16 cellular contexts compared by ENCODE assay signal in the genomic region with DNA sequence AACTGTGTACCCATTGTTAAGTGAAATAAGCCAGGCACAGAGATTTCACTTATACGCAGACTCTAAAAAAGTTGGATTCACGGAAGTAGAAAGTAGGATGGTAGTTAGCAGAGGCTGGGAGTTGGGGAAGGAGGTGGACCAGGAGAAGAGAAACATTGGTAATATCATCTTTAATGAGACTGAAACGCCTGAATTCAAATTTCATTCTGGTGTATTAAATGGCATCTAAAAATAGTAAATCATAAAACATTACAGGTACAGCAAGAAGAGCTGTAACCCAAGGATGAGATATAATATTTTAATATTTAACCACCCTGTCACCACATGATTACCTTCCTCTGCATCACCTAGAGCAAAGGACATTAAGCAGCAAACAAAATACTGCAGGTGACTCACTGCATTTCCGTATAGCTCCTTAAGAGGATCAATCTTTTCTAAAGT.
DNase-seq lines count a peak whose midpoint lies in the region; ATAC-seq and TF ChIP-seq lines count a peak whose summit lies in the region.
"Had no signal": no experiment of that assay in that cellular context is flagged by ENCODE, and none has a peak within 500 bp of the region (broad histone marks: within the 10 kb centered on the region; RNA-seq: fewer than 3 reads in every experiment).

No MANE protein-coding gene starts in this region.

- no peaks in the 10 kb centered on the region for H4K20me1 ChIP-seq in HCT116 (ENCODE audit: insufficient read depth)

- peaks cover 69 to 90% of the 10 kb centered on the region in 2 experiments for H3K4me1 ChIP-seq in HCT116 (ENCODE audit: control insufficient read depth in 1 of 2, insufficient read depth in 2 of 2, low read length in 2 of 2)
- peaks cover 0 to 50% (median 14%) of the 10 kb centered on the region in 3 donors for H3K4me1 ChIP-seq in esophagus squamous epithelium

- H3K9ac ChIP-seq in HCT116 (ENCODE audit: low read length) (peak overlapping the region; percentile 70), SK-N-MC (ENCODE audit: insufficient read length) (no peak overlapping the region)

- DNase-seq in HCT116 (ENCODE audit: low read depth, low spot score) (peak; percentile 53), SK-N-MC (ENCODE audit: low read depth, low spot score) (no peak), esophagus squamous epithelium (lab: John Stamatoyannopoulos, UW) (no peak), renal cortical epithelial cell (ENCODE audit: low read depth) (peak; percentile 54), GM19238 (ENCODE audit: insufficient read length, low spot score) (no peak), MV-4-11 (lab: John Stamatoyannopoulos, UW) (no peak)
- no peak for DNase-seq in activated CD4-positive, alpha-beta T cell treated with anti-CD3 and anti-CD28 coated beads, Interleukin-2, amount 50 U/mL, for 1 hour
- DNase-seq: activated CD4-positive, alpha-beta T cell treated with anti-CD3 and anti-CD28 coated beads, Interleukin-2, amount 10 ng/mL, durations not matched to agents 7 days and 5 days; activated T-cell treated with anti-CD3 and anti-CD28 coated beads, Interleukin-2, amount 50 U/mL, for 24 hours; C1 segment of cervical spinal cord; NCI-H146; NCI-H510A; stimulated activated CD4-positive, alpha-beta T cell treated with anti-CD3 and anti-CD28 coated beads, Interleukin-1b, Interleukin-23, amount 100 ng/mL, for 48 hours; T-helper 9 cell; trophoblast cell had no signal

- TF ChIP-seq CTCF in HCT116 (IDR thresholded peaks at IDR 0.05 in 2 of 3, conservative IDR thresholded peaks at IDR 0.05 in 1 of 3; ENCODE audit: borderline replicate concordance in 1 of 3, insufficient read depth in 1 of 3, low read depth in 2 of 3, low read length in 2 of 3) (no peak), esophagus squamous epithelium (IDR thresholded peaks at IDR 0.05) (no peak)

- intact Hi-C loops in HCT116 (cut with micrococcal nuclease) (loop anchor here (2.0 to 5.0 kb wide), 2 partner anchors 97 to 99 kb away; a partner anchor contains a TSS), esophagus squamous epithelium (cut with DNase I) (no loop called here)

- no peaks in the 10 kb centered on the region for H3K9me3 ChIP-seq in HCT116 (ENCODE audit: control insufficient read depth in 1 of 2, insufficient read depth in 1 of 2, low read depth in 1 of 2, low read length in 2 of 2)
- no peaks in the 10 kb centered on the region for H3K9me3 ChIP-seq in SK-N-MC (ENCODE audit: low read depth, low read length)
- H3K9me3 ChIP-seq in esophagus squamous epithelium, result no peaks in the 10 kb centered on the region

- H3K36me3 ChIP-seq in HCT116 (ENCODE audit: control insufficient read depth in 1 of 2, insufficient read depth in 2 of 2, low read length in 2 of 2), result no peaks in the 10 kb centered on the region
- no peaks in the 10 kb centered on the region for H3K36me3 ChIP-seq in SK-N-MC (ENCODE audit: insufficient read depth, low read length)
- H3K36me3 ChIP-seq in esophagus squamous epithelium, result no peaks in the 10 kb centered on the region

- POLR2A ChIA-PET in HCT116 (lab: Charles Lee), result interaction anchor here (1.0 to 3.4 kb wide), 8 partner anchors 9 to 99 kb away, joined by 3 to 32 read pairs (median 8); a partner anchor contains a TSS

- H3K9me2 ChIP-seq in HCT116 (ENCODE audit: insufficient read depth), result no peaks in the 10 kb centered on the region

- WGBS in esophagus squamous epithelium, 2 donors, result 65 to 68% methylated on average over 4 of the region's 4 CpGs

- H2AFZ ChIP-seq in HCT116 (ENCODE audit: low read depth, low read length, poor library complexity, severe bottlenecking), result no peak overlapping the region

- peak; percentile 39 for ATAC-seq in HCT116
- ATAC-seq: K562 had no signal

- CTCF ChIA-PET in HCT116 (lab: Charles Lee), result interaction anchor here (1.6 kb wide), 1 partner anchor 105 kb away, joined by 3 read pairs; no protein-coding TSS in a partner anchor

- no TSS peak for BruUV-seq in HCT116 (replicated peaks; lab: Mats Ljungman, UMichigan)

- H3K27ac ChIP-seq in HCT116 (ENCODE audit: low read depth, low read length) (peak overlapping the region; percentile 79), SK-N-MC (peak overlapping the region; percentile 88), esophagus squamous epithelium (peak overlapping the region in 3 of 4 donors; percentile 25 to 79 (median 75))

- H3K4me2 ChIP-seq in HCT116 (ENCODE audit: low read length), result peak overlapping the region; percentile 85

- TF ChIP-seq RAD21 in HCT116 (IDR thresholded peaks at IDR 0.05; ENCODE audit: low read depth), result no peak

- H3K4me3 ChIP-seq in HCT116 (replicated peaks in 1 of 2; ENCODE audit: low read depth in 1 of 2, low read length in 2 of 2), result peak overlapping the region; percentile 38 to 52
- H3K4me3 ChIP-seq in SK-N-MC, result 0 out of 2 replicates have a peak overlapping the region, but pooled peaks have one; percentile 5
- H3K4me3 ChIP-seq in esophagus squamous epithelium, result no peak overlapping the region
- H3K4me3 ChIP-seq: K562 had no signal

- peaks cover 96% of the 10 kb centered on the region for H3K79me2 ChIP-seq in HCT116 (ENCODE audit: insufficient read depth, low read length)

- H3K27me3 ChIP-seq in HCT116 (ENCODE audit: insufficient read depth, low read length) (no peaks in the 10 kb centered on the region), esophagus squamous epithelium (no peaks in the 10 kb centered on the region)

- no peak for TF ChIP-seq POLR2A in HCT116 (IDR thresholded peaks at IDR 0.05; ENCODE audit: borderline replicate concordance, extremely low read depth, insufficient read depth, insufficient read length)
- TF ChIP-seq POLR2A in esophagus squamous epithelium (IDR thresholded peaks at IDR 0.05), result no peak

- RAD21 ChIA-PET in HCT116 (lab: Charles Lee; ENCODE audit: low non-redundant PET in 1 of 2, low total read pairs in 2 of 2, uncharacterized antibody in 2 of 2, unreplicated experiment in 2 of 2), result no interaction called here

TF ChIP-seq in HCT116, 20 proteins besides CTCF, POLR2A, EP300 and RAD21 (continues in another document):
- no peak for TF ChIP-seq SRF (IDR thresholded peaks at IDR 0.05; ENCODE audit: low read depth)
- TF ChIP-seq, protein P1, sequence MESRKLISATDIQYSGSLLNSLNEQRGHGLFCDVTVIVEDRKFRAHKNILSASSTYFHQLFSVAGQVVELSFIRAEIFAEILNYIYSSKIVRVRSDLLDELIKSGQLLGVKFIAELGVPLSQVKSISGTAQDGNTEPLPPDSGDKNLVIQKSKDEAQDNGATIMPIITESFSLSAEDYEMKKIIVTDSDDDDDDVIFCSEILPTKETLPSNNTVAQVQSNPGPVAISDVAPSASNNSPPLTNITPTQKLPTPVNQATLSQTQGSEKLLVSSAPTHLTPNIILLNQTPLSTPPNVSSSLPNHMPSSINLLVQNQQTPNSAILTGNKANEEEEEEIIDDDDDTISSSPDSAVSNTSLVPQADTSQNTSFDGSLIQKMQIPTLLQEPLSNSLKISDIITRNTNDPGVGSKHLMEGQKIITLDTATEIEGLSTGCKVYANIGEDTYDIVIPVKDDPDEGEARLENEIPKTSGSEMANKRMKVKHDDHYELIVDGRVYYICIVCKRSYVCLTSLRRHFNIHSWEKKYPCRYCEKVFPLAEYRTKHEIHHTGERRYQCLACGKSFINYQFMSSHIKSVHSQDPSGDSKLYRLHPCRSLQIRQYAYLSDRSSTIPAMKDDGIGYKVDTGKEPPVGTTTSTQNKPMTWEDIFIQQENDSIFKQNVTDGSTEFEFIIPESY (IDR thresholded peaks at IDR 0.05; ENCODE audit: extremely low read depth, insufficient replicate concordance, low read length), result no peak
- TF ChIP-seq, protein P2, sequence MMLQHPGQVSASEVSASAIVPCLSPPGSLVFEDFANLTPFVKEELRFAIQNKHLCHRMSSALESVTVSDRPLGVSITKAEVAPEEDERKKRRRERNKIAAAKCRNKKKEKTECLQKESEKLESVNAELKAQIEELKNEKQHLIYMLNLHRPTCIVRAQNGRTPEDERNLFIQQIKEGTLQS (IDR thresholded peaks at IDR 0.05), result no peak
- peak; percentile 34; the same call in 1 of the 2 replicates for TF ChIP-seq SIN3A (IDR thresholded peaks at IDR 0.05; ENCODE audit: low read depth)
- no peak for TF ChIP-seq ZNF274 (IDR thresholded peaks at IDR 0.05; ENCODE audit: low read depth, low read length)
- no peak for TF ChIP-seq YY1 (IDR thresholded peaks at IDR 0.05; ENCODE audit: extremely low read depth, insufficient replicate concordance, low read depth, low read length)
- 0 out of 2 replicates have a peak, but pooled peaks have one; percentile 16 for TF ChIP-seq ELF1 (IDR thresholded peaks at IDR 0.05; ENCODE audit: borderline replicate concordance, low read depth)
- TF ChIP-seq JUND (IDR thresholded peaks at IDR 0.05), result peak; percentile 46
- TF ChIP-seq, protein P3, sequence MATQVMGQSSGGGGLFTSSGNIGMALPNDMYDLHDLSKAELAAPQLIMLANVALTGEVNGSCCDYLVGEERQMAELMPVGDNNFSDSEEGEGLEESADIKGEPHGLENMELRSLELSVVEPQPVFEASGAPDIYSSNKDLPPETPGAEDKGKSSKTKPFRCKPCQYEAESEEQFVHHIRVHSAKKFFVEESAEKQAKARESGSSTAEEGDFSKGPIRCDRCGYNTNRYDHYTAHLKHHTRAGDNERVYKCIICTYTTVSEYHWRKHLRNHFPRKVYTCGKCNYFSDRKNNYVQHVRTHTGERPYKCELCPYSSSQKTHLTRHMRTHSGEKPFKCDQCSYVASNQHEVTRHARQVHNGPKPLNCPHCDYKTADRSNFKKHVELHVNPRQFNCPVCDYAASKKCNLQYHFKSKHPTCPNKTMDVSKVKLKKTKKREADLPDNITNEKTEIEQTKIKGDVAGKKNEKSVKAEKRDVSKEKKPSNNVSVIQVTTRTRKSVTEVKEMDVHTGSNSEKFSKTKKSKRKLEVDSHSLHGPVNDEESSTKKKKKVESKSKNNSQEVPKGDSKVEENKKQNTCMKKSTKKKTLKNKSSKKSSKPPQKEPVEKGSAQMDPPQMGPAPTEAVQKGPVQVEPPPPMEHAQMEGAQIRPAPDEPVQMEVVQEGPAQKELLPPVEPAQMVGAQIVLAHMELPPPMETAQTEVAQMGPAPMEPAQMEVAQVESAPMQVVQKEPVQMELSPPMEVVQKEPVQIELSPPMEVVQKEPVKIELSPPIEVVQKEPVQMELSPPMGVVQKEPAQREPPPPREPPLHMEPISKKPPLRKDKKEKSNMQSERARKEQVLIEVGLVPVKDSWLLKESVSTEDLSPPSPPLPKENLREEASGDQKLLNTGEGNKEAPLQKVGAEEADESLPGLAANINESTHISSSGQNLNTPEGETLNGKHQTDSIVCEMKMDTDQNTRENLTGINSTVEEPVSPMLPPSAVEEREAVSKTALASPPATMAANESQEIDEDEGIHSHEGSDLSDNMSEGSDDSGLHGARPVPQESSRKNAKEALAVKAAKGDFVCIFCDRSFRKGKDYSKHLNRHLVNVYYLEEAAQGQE (IDR thresholded peaks at IDR 0.05; ENCODE audit: low read depth), result no peak
- peak; percentile 38 for TF ChIP-seq POLR2AphosphoS5 (IDR thresholded peaks at IDR 0.05; ENCODE audit: low read depth, low read length)
- TF ChIP-seq TCF7L2 (IDR thresholded peaks at IDR 0.05; ENCODE audit: borderline replicate concordance, extremely low read depth, insufficient read depth, insufficient read length), result no peak

Comparison
In these comparisons a context has a peak if more than half of its experiments do, and no peak if none do; other contexts are left out.
1. DNase-seq: peak in HCT116 (single experiment) and renal cortical epithelial cell (single experiment); none in SK-N-MC (single experiment), esophagus squamous epithelium (single experiment), GM19238 (single experiment), activated CD4-positive, alpha-beta T cell treated with anti-CD3 and anti-CD28 coated beads, Interleukin-2, amount 50 U/mL, for 1 hour (single experiment) and MV-4-11 (single experiment).
2. H3K4me3 ChIP-seq: peak in HCT116 (2 of 2) and SK-N-MC (single experiment); none in esophagus squamous epithelium (0 of 4).
3. Peak in every context shown above with its lines, with median percentiles within 50 percentile points of each other: H3K27ac ChIP-seq.